In the genomic region with DNA sequence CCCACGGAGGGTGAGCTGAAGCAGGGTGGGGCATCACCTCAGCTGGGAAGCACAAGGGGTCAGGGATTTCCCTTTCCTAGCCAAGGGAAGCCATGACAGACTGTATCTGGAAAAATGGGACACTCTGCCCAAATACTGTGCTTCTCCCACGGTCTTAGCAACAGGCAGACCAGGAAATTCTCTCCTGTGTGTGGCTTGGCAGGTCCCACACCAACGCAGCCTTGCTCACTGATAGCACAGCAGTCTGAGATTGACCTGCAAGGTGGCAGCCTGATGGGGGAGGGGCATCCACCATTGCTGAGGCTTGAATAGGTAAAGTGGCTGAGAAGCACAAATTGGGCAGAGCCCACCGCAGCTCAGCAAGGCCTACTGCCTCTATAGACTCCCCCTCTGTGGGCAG, we compare ENCODE assay signal across 26 cellular contexts.
"Had no signal": no experiment of that assay in that cellular context is flagged by ENCODE, and none has a peak within 500 bp of the region (broad histone marks: within the 10 kb centered on the region; RNA-seq: fewer than 3 reads in every experiment).

No MANE protein-coding gene starts in this region.

- H3K27me3 ChIP-seq: suprapubic skin, testis, thyroid gland, tibial artery, tibial nerve, transverse colon, upper lobe of left lung, upper lobe of right lung, uterus, vagina had no signal

- ATAC-seq: stimulated activated effector memory CD8-positive, alpha-beta T cell treated with anti-CD3 and anti-CD28 coated beads, Interleukin-12 subunit alpha, Interleukin-12 subunit beta, amount 100 ng/mL, for 72 hours; stimulated activated memory B cell treated with anti-CD40 and anti-IgM and Interleukin-4, amounts not matched to agents 10 μg/mL and 1 μg/mL and 100 μg/mL, for 72 hours; stimulated activated naive B cell treated with anti-CD40 and anti-IgM and Interleukin-4, amounts not matched to agents 10 μg/mL and 1 μg/mL and 100 μg/mL, for 72 hours; stimulated activated naive CD8-positive, alpha-beta T cell treated with anti-CD3 and anti-CD28 coated beads, Interleukin-15, amount 100 ng/mL, for 72 hours; stimulated activated naive CD8-positive, alpha-beta T cell treated with anti-CD3 and anti-CD28 coated beads, Interleukin-15, Interleukin-2, amounts not matched to agents 100 U/mL and 50 U/mL, for 24 hours; upper lobe of right lung had no signal

- H3K27ac ChIP-seq: suprapubic skin, testis, thoracic aorta, thyroid gland, tibial artery, tibial nerve, transverse colon, upper lobe of left lung, upper lobe of right lung, uterus, vagina had no signal

- DNase-seq: stimulated activated CD4-positive, alpha-beta T cell treated with anti-CD3 and anti-CD28 coated beads, Interleukin-2, amount 100 ng/mL, for 24 hours; stimulated activated CD4-positive, alpha-beta T cell treated with anti-CD3 and anti-CD28 coated beads, Interleukin-2, amount 100 ng/mL, for 48 hours; stimulated activated CD4-positive, alpha-beta T cell treated with anti-CD3 and anti-CD28 coated beads, Interleukin-4, amount 100 ng/mL, for 1 hour; stimulated activated CD4-positive, alpha-beta T cell treated with anti-CD3 and anti-CD28 coated beads, Interleukin-4, amount 100 ng/mL, for 24 hours; stimulated activated CD4-positive, alpha-beta T cell treated with anti-CD3 and anti-CD28 coated beads, Interleukin-4, amount 100 ng/mL, for 4 hours; stimulated activated CD8-positive, alpha-beta memory T cell treated with anti-CD3 and anti-CD28 coated beads, Interleukin-4, amount 100 ng/mL, for 48 hours; stimulated activated naive B cell treated with anti-CD40 and anti-IgM and Interleukin-4, amounts not matched to agents 10 μg/mL and 1 μg/mL and 100 μg/mL, for 72 hours; stimulated activated naive CD4-positive, alpha-beta T cell; stimulated activated naive CD4-positive, alpha-beta T cell treated with Interleukin-2 at 50 U/mL for 16 hours; stimulated activated naive CD8-positive, alpha-beta T cell treated with anti-CD3 and anti-CD28 coated beads, Interleukin-15, amount 100 ng/mL, for 72 hours; stimulated activated naive CD8-positive, alpha-beta T cell treated with anti-CD3 and anti-CD28 coated beads, Interleukin-15, Interleukin-2, amounts not matched to agents 100 U/mL and 50 U/mL, for 24 hours; substantia nigra; testis; thyroid gland; tibial artery; transverse colon; trophoblast cell; upper lobe of left lung; upper lobe of right lung; uterus had no signal

- H3K4me3 ChIP-seq: suprapubic skin, testis, thoracic aorta, thyroid gland, tibial artery, tibial nerve, transverse colon, upper lobe of left lung, upper lobe of right lung, uterus, vagina had no signal

- H3K4me1 ChIP-seq: suprapubic skin, testis, thyroid gland, tibial artery, tibial nerve, transverse colon, upper lobe of left lung, upper lobe of right lung, uterus, vagina had no signal

- H3K9me3 ChIP-seq: suprapubic skin, testis, thoracic aorta, thyroid gland, transverse colon, uterus, vagina had no signal

- H3K36me3 ChIP-seq: suprapubic skin, thoracic aorta, thyroid gland, tibial artery, tibial nerve, transverse colon, upper lobe of left lung, upper lobe of right lung, uterus, vagina had no signal
